ENCODE assay signal across 8 cellular contexts in the genomic region with DNA sequence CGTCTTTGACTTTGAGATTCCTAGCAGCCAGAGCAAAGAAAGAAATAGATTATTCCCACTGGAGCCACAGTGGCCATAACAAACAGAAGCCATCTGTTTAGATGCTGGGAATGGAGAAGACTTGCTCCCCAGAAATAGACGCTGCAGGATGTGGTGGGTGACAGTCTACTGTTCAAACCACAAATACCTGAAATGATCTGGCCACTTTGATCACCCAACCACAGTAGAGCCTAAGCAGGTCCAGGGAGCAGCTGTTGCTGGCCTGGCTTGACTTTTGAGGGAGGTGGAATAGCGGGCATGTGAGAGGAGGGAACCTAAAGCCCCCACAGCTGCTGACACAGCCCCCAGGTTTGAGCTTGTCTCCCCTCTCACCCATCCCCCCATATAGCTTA. TPM values are rescaled to one million over a fixed set of nuclear protein-coding genes. Genes with fewer than 3 reads are reported as not detected.
A peak's percentile ranks its signal among the peaks of the same experiment; 100 is the strongest.
DNase-seq lines count a peak whose midpoint lies in the region; ATAC-seq lines count a peak whose summit lies in the region.

No MANE protein-coding gene starts in this region.

- H3K4me1 Mint-ChIP-seq in IgD-negative memory B cell = peaks cover 39 to 65% (median 45%) of the 10 kb centered on the region in 3 donors
- H3K4me1 Mint-ChIP-seq in stimulated activated naive CD8-positive, alpha-beta T cell treated with anti-CD3 and anti-CD28 coated beads, Interleukin-15, Interleukin-2, amounts not matched to agents 100 ng/mL and 50 ng/mL, for 24 hours (ENCODE audit: low read depth) = peaks cover 89% of the 10 kb centered on the region

- no peaks in the 10 kb centered on the region for H3K9me3 ChIP-seq in duodenal mucosa (ENCODE audit: control insufficient read depth in 1 of 2, low read length in 2 of 2)

- H3K27me3 ChIP-seq in duodenal mucosa (ENCODE audit: control insufficient read depth in 1 of 2, insufficient read depth in 2 of 2, low read length in 2 of 2) = no peaks in the 10 kb centered on the region

- ATAC-seq in GM21447 (IDR thresholded peaks at IDR 0.05; ENCODE audit: unreplicated experiment) = peak; percentile 53

- peak overlapping the region; percentile 50 for H3K27ac ChIP-seq in duodenal mucosa (ENCODE audit: low read depth, low read length)

- H3K36me3 Mint-ChIP-seq in IgD-negative memory B cell = no peaks in the 10 kb centered on the region
- peaks cover 44% of the 10 kb centered on the region for H3K36me3 Mint-ChIP-seq in stimulated activated naive CD8-positive, alpha-beta T cell treated with anti-CD3 and anti-CD28 coated beads, Interleukin-15, Interleukin-2, amounts not matched to agents 100 ng/mL and 50 ng/mL, for 24 hours (ENCODE audit: low read depth)

- H3K4me1 ChIP-seq in duodenal mucosa (ENCODE audit: control insufficient read depth in 1 of 2, insufficient read depth in 2 of 2, low read length in 2 of 2) = peaks cover 40 to 76% of the 10 kb centered on the region in 2 donors

- no peak for DNase-seq in amygdala (lab: John Stamatoyannopoulos, UW)
- no peak for DNase-seq in A172 (ENCODE audit: low spot score)
- DNase-seq in NCI-H2196 treated with DMSO at 0.1 percent for 48 hours (lab: John Stamatoyannopoulos, UW; ENCODE audit: unreplicated experiment) = no peak

- H3K9ac ChIP-seq in duodenal mucosa (ENCODE audit: low read depth in 1 of 2, low read length in 2 of 2) = no peak overlapping the region

- H3K4me3 Mint-ChIP-seq in IgD-negative memory B cell = peak overlapping the region; percentile 30 to 87 (median 54)
- peak overlapping the region; percentile 44 for H3K4me3 Mint-ChIP-seq in stimulated activated naive CD8-positive, alpha-beta T cell treated with anti-CD3 and anti-CD28 coated beads, Interleukin-15, Interleukin-2, amounts not matched to agents 100 ng/mL and 50 ng/mL, for 24 hours

- H3K27me3 Mint-ChIP-seq in IgD-negative memory B cell = no peaks in the 10 kb centered on the region
- no peaks in the 10 kb centered on the region for H3K27me3 Mint-ChIP-seq in stimulated activated naive CD8-positive, alpha-beta T cell treated with anti-CD3 and anti-CD28 coated beads, Interleukin-15, Interleukin-2, amounts not matched to agents 100 ng/mL and 50 ng/mL, for 24 hours

- H3K4me3 ChIP-seq in GM08714 (ENCODE audit: low read length) = peak overlapping the region; percentile 47; the same call in 1 of the 2 replicates
- peak overlapping the region in 1 of 2 donors; percentile 28 for H3K4me3 ChIP-seq in duodenal mucosa (ENCODE audit: low read depth in 1 of 2, low read length in 2 of 2)

- H3K9me3 Mint-ChIP-seq in IgD-negative memory B cell = no peaks in the 10 kb centered on the region
- H3K9me3 Mint-ChIP-seq in stimulated activated naive CD8-positive, alpha-beta T cell treated with anti-CD3 and anti-CD28 coated beads, Interleukin-15, Interleukin-2, amounts not matched to agents 100 ng/mL and 50 ng/mL, for 24 hours = no peaks in the 10 kb centered on the region

- peak overlapping the region; percentile 76 to 95 (median 94) for H3K27ac Mint-ChIP-seq in IgD-negative memory B cell
- H3K27ac Mint-ChIP-seq in stimulated activated naive CD8-positive, alpha-beta T cell treated with anti-CD3 and anti-CD28 coated beads, Interleukin-15, Interleukin-2, amounts not matched to agents 100 ng/mL and 50 ng/mL, for 24 hours = peak overlapping the region; percentile 72

- H3K36me3 ChIP-seq in duodenal mucosa (ENCODE audit: control insufficient read depth in 1 of 2, insufficient read depth in 2 of 2, low read length in 2 of 2) = peaks cover 26 to 59% of the 10 kb centered on the region in 2 donors

RNA-seq across cellular contexts. Expression of a gene that starts 38.6 kb away (rescaled TPM):
- 10.3 TPM for polyA plus RNA-seq in IgD-negative memory B cell
- 30.5 and 32.3 TPM in 2 replicates for total RNA-seq in A172 (2014; rRNA removed; shearing (Covaris generic))
